ENCODE assay signal across 1 cellular context in genomic region chr3:143001369-143002082, GRCh38.
TF ChIP-seq lines count a peak whose summit lies in the region.

Gene U2SURP, plus strand, starts transcription at chr3:143001570. Its CDS starts 59 bp downstream, at chr3:143001629.

TF ChIP-seq in GM12878, 131 proteins besides CTCF, POLR2A, EP300 and RAD21 (continued from another document and continues in another):
- TF ChIP-seq ELK1 (IDR thresholded peaks at IDR 0.05; ENCODE audit: low read depth, low read length) (peak; percentile 89), IRF5 (IDR thresholded peaks at IDR 0.05; ENCODE audit: borderline replicate concordance) (no peak), ZNF274 (IDR thresholded peaks at IDR 0.05; ENCODE audit: insufficient read depth, insufficient read length) (no peak), ZNF384 (IDR thresholded peaks at IDR 0.05; ENCODE audit: borderline replicate concordance, low read depth, low read length) (no peak), SKIL (IDR thresholded peaks at IDR 0.05; ENCODE audit: low read depth, poor library complexity, severe bottlenecking) (peak; percentile 89), NFYA (IDR thresholded peaks at IDR 0.05; ENCODE audit: borderline replicate concordance, low read depth, low read length) (no peak), ZSCAN29 (IDR thresholded peaks at IDR 0.05) (no peak), BCL11A (IDR thresholded peaks at IDR 0.05; ENCODE audit: low read depth, low read length) (0 out of 2 replicates have a peak, but pooled peaks have one; percentile 13), SREBF1 (IDR thresholded peaks at IDR 0.05; ENCODE audit: low read length) (peak; percentile 38; the same call in 1 of the 2 replicates), PAX8 (IDR thresholded peaks at IDR 0.05) (no peak), RFX5 (IDR thresholded peaks at IDR 0.05; ENCODE audit: low read depth, low read length) (no peak), SRF (IDR thresholded peaks at IDR 0.05; ENCODE audit: low read depth in 2 of 2, low read length in 2 of 2) (peak; percentile 89 to 99), JUND (IDR thresholded peaks at IDR 0.05; ENCODE audit: low read depth, low read length) (0 out of 2 replicates have a peak, but pooled peaks have one; percentile 7), SPI1 (IDR thresholded peaks at IDR 0.05; ENCODE audit: borderline replicate concordance, insufficient read depth, low read depth, low read length) (no peak), CUX1 (IDR thresholded peaks at IDR 0.05; ENCODE audit: insufficient replicate concordance, low read depth, low read length) (peak; percentile 95), SMC3 (IDR thresholded peaks at IDR 0.05; ENCODE audit: borderline replicate concordance, low read length) (no peak), PAX5 (IDR thresholded peaks at IDR 0.05; ENCODE audit: borderline replicate concordance, low read depth, low read length) (peak; percentile 92), MTA2 (IDR thresholded peaks at IDR 0.05; ENCODE audit: low read depth) (peak; percentile 64), SMAD5 (IDR thresholded peaks at IDR 0.05; ENCODE audit: low read depth) (no peak), PBX3 (IDR thresholded peaks at IDR 0.05; ENCODE audit: insufficient replicate concordance, low read depth, low read length) (no peak), IKZF1 (conservative IDR thresholded peaks at IDR 0.05) (peak; percentile 87), SIN3A (IDR thresholded peaks at IDR 0.05; ENCODE audit: low read depth, low read length) (0 out of 2 replicates have a peak, but pooled peaks have one; percentile 71), WRNIP1 (IDR thresholded peaks at IDR 0.05; ENCODE audit: borderline replicate concordance, low read depth, low read length) (0 out of 2 replicates have a peak, but pooled peaks have one; percentile 96), YY1 (IDR thresholded peaks at IDR 0.05; ENCODE audit: low read depth, low read length) (peak; percentile 98), MLLT1 (IDR thresholded peaks at IDR 0.05) (peak; percentile 100), ZZZ3 (IDR thresholded peaks at IDR 0.05; ENCODE audit: control insufficient read depth, insufficient read length, low read depth) (no peak), ATF2 (IDR thresholded peaks at IDR 0.05; ENCODE audit: low read length) (peak; percentile 2; the same call in 1 of the 2 replicates), SUPT20H (IDR thresholded peaks at IDR 0.05; ENCODE audit: borderline replicate concordance, control insufficient read depth, low read depth, low read length) (no peak), CREM (IDR thresholded peaks at IDR 0.05; ENCODE audit: low read depth) (0 out of 2 replicates have a peak, but pooled peaks have one; percentile 80), CHD1 (IDR thresholded peaks at IDR 0.05; ENCODE audit: low read depth, low read length) (0 out of 2 replicates have a peak, but pooled peaks have one; percentile 83), HDAC6 (IDR thresholded peaks at IDR 0.05; ENCODE audit: unreplicated experiment) (no peak), ATF3 (IDR thresholded peaks at IDR 0.05; ENCODE audit: borderline replicate concordance, extremely low read depth, low read depth, low read length) (peak; percentile 90), HSF1 (IDR thresholded peaks at IDR 0.05; ENCODE audit: low read depth, low read length) (no peak), SIX5 (IDR thresholded peaks at IDR 0.05; ENCODE audit: low read depth, low read length, severe bottlenecking) (peak; percentile 54), TAF1 (IDR thresholded peaks at IDR 0.05; ENCODE audit: borderline replicate concordance, low read depth, low read length) (peak; percentile 75; the same call in 1 of the 2 replicates), TCF7 (IDR thresholded peaks at IDR 0.05; ENCODE audit: borderline replicate concordance) (peak; percentile 59), RB1 (IDR thresholded peaks at IDR 0.05; ENCODE audit: borderline replicate concordance) (peak; percentile 92; the same call in 1 of the 2 replicates), SP1 (IDR thresholded peaks at IDR 0.05; ENCODE audit: low read depth, low read length) (peak; percentile 72), CHD4 (IDR thresholded peaks at IDR 0.05) (no peak), ZBTB4 (CRISPR knock-in tag; IDR thresholded peaks at IDR 0.05) (no peak), HDGF (IDR thresholded peaks at IDR 0.05) (no peak), NR2F1 (conservative IDR thresholded peaks at IDR 0.05) (peak; percentile 100)
